ENCODE assay signal across 19 cellular contexts in genomic region chr2:123717616-123718279, GRCh38.
"Had no signal": no experiment of that assay in that cellular context is flagged by ENCODE, and none has a peak within 500 bp of the region (broad histone marks: within the 10 kb centered on the region; RNA-seq: fewer than 3 reads in every experiment).

No MANE protein-coding gene starts in this region.

- H3K9me3 ChIP-seq: neutrophil, thoracic aorta had no signal

- ATAC-seq: foreskin keratinocyte; naive thymus-derived CD4-positive, alpha-beta T cell; right cardiac atrium had no signal

- H3K4me3 ChIP-seq: left ventricle myocardium inferior, lung, stomach, thoracic aorta, transverse colon had no signal

- H3K36me3 ChIP-seq: left ventricle myocardium inferior, neutrophil, stomach, thoracic aorta, transverse colon had no signal

- H3K4me1 ChIP-seq: foreskin keratinocyte, left ventricle myocardium inferior, stomach, transverse colon had no signal

- DNase-seq: dermis blood vessel endothelial cell; erythroblast; foreskin keratinocyte; immature natural killer cell; left ventricle myocardium inferior; mesendoderm; naive thymus-derived CD4-positive, alpha-beta T cell; nephron progenitor cell; posterior cingulate gyrus; right cardiac atrium; small intestine; stimulated activated CD4-positive, alpha-beta T cell treated with anti-CD3 and anti-CD28 coated beads, Interleukin-12 subunit alpha, Interleukin-12 subunit beta, amount 100 ng/mL, for 4 hours; stimulated activated naive CD4-positive, alpha-beta T cell; stomach; substantia nigra; transverse colon had no signal

- H3K27me3 ChIP-seq: foreskin keratinocyte, neutrophil, stomach, transverse colon had no signal

- H3K27ac ChIP-seq: foreskin keratinocyte, left ventricle myocardium inferior, neutrophil, stomach, thoracic aorta, transverse colon had no signal
